ENCODE assay signal across 8 cellular contexts in the genomic region with DNA sequence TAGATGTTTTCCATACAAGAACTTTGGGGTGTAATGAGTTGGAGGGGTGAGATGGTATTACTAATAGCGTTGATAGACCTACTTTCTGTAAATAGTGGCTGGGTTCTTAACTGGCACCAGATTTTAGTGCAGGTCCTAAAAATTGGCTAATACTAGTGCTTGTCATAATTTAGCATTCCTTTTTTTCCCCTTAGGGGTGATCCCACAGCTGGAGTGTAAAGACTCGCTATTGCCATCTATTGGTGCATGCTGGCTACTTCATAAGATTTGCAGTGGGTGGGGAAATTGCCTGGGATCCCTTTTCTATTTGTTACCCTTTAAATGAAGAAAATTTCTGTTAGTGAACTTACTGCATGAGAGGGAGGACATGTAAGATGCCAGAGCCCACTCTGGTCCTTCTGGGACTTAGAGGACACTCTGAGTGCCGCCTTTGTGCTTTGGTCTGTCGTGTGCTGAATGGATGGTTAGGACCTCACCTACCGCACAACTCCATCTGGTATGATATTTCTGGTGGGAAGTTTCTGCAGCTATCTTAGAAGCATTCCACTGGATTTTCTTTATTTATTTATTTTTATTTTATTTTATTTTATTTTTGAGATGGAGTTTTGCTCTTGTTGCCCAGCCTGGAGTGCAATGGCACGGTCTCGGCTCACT.
A peak's percentile ranks its signal among the peaks of the same experiment; 100 is the strongest.
DNase-seq lines count a peak whose midpoint lies in the region; ATAC-seq, FAIRE-seq and TF ChIP-seq lines count a peak whose summit lies in the region.

No MANE protein-coding gene starts in this region.

- no peak overlapping the region for H3K27ac ChIP-seq in GM12878 (ENCODE audit: control insufficient read depth, insufficient read depth)

- no peaks in the 10 kb centered on the region for H3K27me3 ChIP-seq in GM12878 (replicated peaks in 1 of 2; ENCODE audit: control insufficient read depth in 2 of 2, insufficient read depth in 2 of 2, low read length in 1 of 2)

- no peaks in the 10 kb centered on the region for H4K20me1 ChIP-seq in GM12878 (ENCODE audit: control insufficient read depth, insufficient read depth)

- SMC1A ChIA-PET in GM12878 (lab: Charles Lee; ENCODE audit: uncharacterized antibody, unreplicated experiment): interaction anchor here (0.8 to 15.4 kb wide), 20 partner anchors 9 to 724 kb away, joined by 3 to 143 read pairs (median 7); no protein-coding TSS in a partner anchor

- H3K4me1 ChIP-seq in GM12878 (ENCODE audit: control insufficient read depth, insufficient read depth, low read length): peaks cover 29% of the 10 kb centered on the region

- intact Hi-C loops in GM12878 (cut with micrococcal nuclease; ENCODE audit: unreplicated experiment): loop anchor here (5.0 kb wide), 3 partner anchors 49 to 194 kb away; a partner anchor contains a TSS

- H3K36me3 ChIP-seq in GM12878 (ENCODE audit: control insufficient read depth in 2 of 2, insufficient read depth in 2 of 2, low read length in 1 of 2): peaks cover 0 to 3% of the 10 kb centered on the region in 2 experiments; a peak in 1 of 4 replicates

- no peak for TF ChIP-seq POLR2A in GM12878 (IDR thresholded peaks at IDR 0.05; ENCODE audit: low read depth, low read length)

- peak; percentile 79 to 83 (median 79) for TF ChIP-seq CTCF in GM12878 (IDR thresholded peaks at IDR 0.05 in 2 of 3, conservative IDR thresholded peaks at IDR 0.05 in 1 of 3; ENCODE audit: control insufficient read depth in 2 of 3, extremely low read depth in 1 of 3, insufficient read depth in 1 of 3, low read depth in 3 of 3, low read length in 3 of 3)

- DNase-seq in EL (peak; percentile 81), HuH-7.5 (ENCODE audit: low spot score) (peak; percentile 33), RCC 7860 (ENCODE audit: low spot score) (peak; percentile 29), GM12878 (ENCODE audit: low read depth, low spot score) (no peak), iPS-NIHi7 (ENCODE audit: extremely low spot score) (peak; percentile 52)
- DNase-seq in stimulated activated CD4-positive, alpha-beta T cell treated with anti-CD3 and anti-CD28 coated beads, Interleukin-2, amount 100 ng/mL, for 24 hours: peak; percentile 17 to 50
- DNase-seq in activated CD4-positive, CD25-positive, alpha-beta regulatory T cell (lab: John Stamatoyannopoulos, UW): no peak

- no TSS peak for BruUV-seq in GM12878 (replicated peaks; lab: Mats Ljungman, UMichigan)

- POLR2A ChIA-PET in GM12878 (lab: Charles Lee): interaction anchor here (0.5 to 1.5 kb wide), 6 partner anchors 15 to 221 kb away, joined by 3 to 4 read pairs (median 3); a partner anchor contains a TSS

- H3K4me2 ChIP-seq in GM12878 (ENCODE audit: control insufficient read depth, insufficient read depth): no peak overlapping the region

- in situ Hi-C loops in GM12878 (cut with MboI): no loop called here

- 79% methylated on average over 7 of the region's 7 CpGs for WGBS in GM12878 (ENCODE audit: insufficient coverage, insufficient replicate concordance, low lambda C conversion rate, missing lambda C conversion rate)

- ATAC-seq in GM12878 (peak; percentile 74), HG03159 (IDR thresholded peaks at IDR 0.05; ENCODE audit: unreplicated experiment) (no peak)

- TF ChIP-seq EP300 in GM12878 (IDR thresholded peaks at IDR 0.05; ENCODE audit: borderline replicate concordance in 1 of 2, control insufficient read depth in 1 of 2, low read depth in 2 of 2, low read length in 2 of 2): no peak

- RAD21 ChIA-PET in GM12878 (lab: Charles Lee; ENCODE audit: unreplicated experiment): interaction anchor here (0.6 to 5.8 kb wide), 18 partner anchors 8 to 194 kb away, joined by 3 to 41 read pairs (median 5); no protein-coding TSS in a partner anchor

- H2AFZ ChIP-seq in GM12878 (ENCODE audit: control insufficient read depth, low read depth, low read length): no peak overlapping the region

- peak; percentile 87 for TF ChIP-seq RAD21 in GM12878 (IDR thresholded peaks at IDR 0.05; ENCODE audit: insufficient read depth, low read depth, low read length)

- H3K4me3 ChIP-seq in GM12878: no peak overlapping the region

- FAIRE-seq in RCC 7860 (lab: Jason Lieb, UNC): no peak
- FAIRE-seq in GM12878 (lab: Jason Lieb, UNC): peak; percentile 85

- no peak overlapping the region for H3K9ac ChIP-seq in GM12878 (ENCODE audit: control insufficient read depth, insufficient read depth, low read length)

- CTCF ChIA-PET in GM12878 (lab: Yijun Ruan, JAX): interaction anchor here (0.7 to 4.8 kb wide), 29 partner anchors 8 to 200 kb away, joined by 3 to 39 read pairs (median 4); no protein-coding TSS in a partner anchor

- H3K79me2 ChIP-seq in GM12878 (ENCODE audit: control insufficient read depth, insufficient read depth, low read length): peaks cover 78% of the 10 kb centered on the region

- no peaks in the 10 kb centered on the region for H3K9me3 ChIP-seq in GM12878 (replicated peaks; ENCODE audit: control insufficient read depth, insufficient read depth, low read length)

TF ChIP-seq in GM12878, 131 proteins besides CTCF, POLR2A, EP300 and RAD21 (continues in another document):
- TF ChIP-seq EGR1 (IDR thresholded peaks at IDR 0.05; ENCODE audit: borderline replicate concordance in 1 of 2, low read depth in 2 of 2, low read length in 2 of 2) (no peak), SMC3 (IDR thresholded peaks at IDR 0.05; ENCODE audit: borderline replicate concordance, low read length) (peak; percentile 73; the same call in 1 of the 2 replicates), EZH2 (IDR thresholded peaks at IDR 0.05; ENCODE audit: borderline replicate concordance, control insufficient read depth, low read depth, low read length) (no peak), BHLHE40 (IDR thresholded peaks at IDR 0.05; ENCODE audit: borderline replicate concordance in 1 of 2, low read depth in 2 of 2, low read length in 1 of 2) (no peak), SREBF1 (IDR thresholded peaks at IDR 0.05; ENCODE audit: low read length) (no peak), IKZF1 (conservative IDR thresholded peaks at IDR 0.05) (peak; percentile 52; the same call in 1 of the 2 replicates), TCF7 (IDR thresholded peaks at IDR 0.05; ENCODE audit: borderline replicate concordance) (no peak), ASH2L (IDR thresholded peaks at IDR 0.05; ENCODE audit: borderline replicate concordance, low read depth) (no peak), POU2F2 (IDR thresholded peaks at IDR 0.05; ENCODE audit: borderline replicate concordance, low read depth, low read length) (no peak), RUNX3 (IDR thresholded peaks at IDR 0.05; ENCODE audit: low read length) (peak; percentile 29; the same call in 1 of the 2 replicates), ZNF217 (IDR thresholded peaks at IDR 0.05) (no peak), BRCA1 (IDR thresholded peaks at IDR 0.05; ENCODE audit: low read depth, low read length) (no peak), MXI1 (IDR thresholded peaks at IDR 0.05; ENCODE audit: low read depth, low read length) (no peak), TARDBP (IDR thresholded peaks at IDR 0.05; ENCODE audit: borderline replicate concordance) (no peak), NRF1 (conservative IDR thresholded peaks at IDR 0.05; ENCODE audit: low read depth, low read length) (no peak), PAX5 (IDR thresholded peaks at IDR 0.05; ENCODE audit: borderline replicate concordance, low read depth, low read length) (no peak), KLF5 (IDR thresholded peaks at IDR 0.05; ENCODE audit: partially characterized antibody) (no peak), KDM1A (IDR thresholded peaks at IDR 0.05; ENCODE audit: borderline replicate concordance) (no peak), BMI1 (IDR thresholded peaks at IDR 0.05; ENCODE audit: borderline replicate concordance) (no peak), TCF12 (IDR thresholded peaks at IDR 0.05; ENCODE audit: low read depth, low read length) (no peak), KAT2A (conservative IDR thresholded peaks at IDR 0.05; ENCODE audit: control insufficient read depth, low read depth, low read length) (no peak), BCL11A (IDR thresholded peaks at IDR 0.05; ENCODE audit: low read depth, low read length) (no peak)
- TF ChIP-seq, protein P1, sequence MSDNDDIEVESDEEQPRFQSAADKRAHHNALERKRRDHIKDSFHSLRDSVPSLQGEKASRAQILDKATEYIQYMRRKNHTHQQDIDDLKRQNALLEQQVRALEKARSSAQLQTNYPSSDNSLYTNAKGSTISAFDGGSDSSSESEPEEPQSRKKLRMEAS (IDR thresholded peaks at IDR 0.05; ENCODE audit: low read depth, low read length): no peak
- TF ChIP-seq, protein P2, sequence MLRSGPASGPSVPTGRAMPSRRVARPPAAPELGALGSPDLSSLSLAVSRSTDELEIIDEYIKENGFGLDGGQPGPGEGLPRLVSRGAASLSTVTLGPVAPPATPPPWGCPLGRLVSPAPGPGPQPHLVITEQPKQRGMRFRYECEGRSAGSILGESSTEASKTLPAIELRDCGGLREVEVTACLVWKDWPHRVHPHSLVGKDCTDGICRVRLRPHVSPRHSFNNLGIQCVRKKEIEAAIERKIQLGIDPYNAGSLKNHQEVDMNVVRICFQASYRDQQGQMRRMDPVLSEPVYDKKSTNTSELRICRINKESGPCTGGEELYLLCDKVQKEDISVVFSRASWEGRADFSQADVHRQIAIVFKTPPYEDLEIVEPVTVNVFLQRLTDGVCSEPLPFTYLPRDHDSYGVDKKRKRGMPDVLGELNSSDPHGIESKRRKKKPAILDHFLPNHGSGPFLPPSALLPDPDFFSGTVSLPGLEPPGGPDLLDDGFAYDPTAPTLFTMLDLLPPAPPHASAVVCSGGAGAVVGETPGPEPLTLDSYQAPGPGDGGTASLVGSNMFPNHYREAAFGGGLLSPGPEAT (IDR thresholded peaks at IDR 0.05; ENCODE audit: low read depth): peak; percentile 61
- TF ChIP-seq, protein P3, sequence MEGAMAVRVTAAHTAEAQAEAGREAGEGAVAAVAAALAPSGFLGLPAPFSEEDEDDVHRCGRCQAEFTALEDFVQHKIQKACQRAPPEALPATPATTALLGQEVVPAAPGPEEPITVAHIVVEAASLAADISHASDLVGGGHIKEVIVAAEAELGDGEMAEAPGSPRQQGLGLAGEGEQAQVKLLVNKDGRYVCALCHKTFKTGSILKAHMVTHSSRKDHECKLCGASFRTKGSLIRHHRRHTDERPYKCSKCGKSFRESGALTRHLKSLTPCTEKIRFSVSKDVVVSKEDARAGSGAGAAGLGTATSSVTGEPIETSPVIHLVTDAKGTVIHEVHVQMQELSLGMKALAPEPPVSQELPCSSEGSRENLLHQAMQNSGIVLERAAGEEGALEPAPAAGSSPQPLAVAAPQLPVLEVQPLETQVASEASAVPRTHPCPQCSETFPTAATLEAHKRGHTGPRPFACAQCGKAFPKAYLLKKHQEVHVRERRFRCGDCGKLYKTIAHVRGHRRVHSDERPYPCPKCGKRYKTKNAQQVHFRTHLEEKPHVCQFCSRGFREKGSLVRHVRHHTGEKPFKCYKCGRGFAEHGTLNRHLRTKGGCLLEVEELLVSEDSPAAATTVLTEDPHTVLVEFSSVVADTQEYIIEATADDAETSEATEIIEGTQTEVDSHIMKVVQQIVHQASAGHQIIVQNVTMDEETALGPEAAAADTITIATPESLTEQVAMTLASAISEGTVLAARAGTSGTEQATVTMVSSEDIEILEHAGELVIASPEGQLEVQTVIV (IDR thresholded peaks at IDR 0.05; ENCODE audit: borderline replicate concordance, partially characterized antibody): no peak

Comparison
In these comparisons a context has a peak if more than half of its experiments do, and no peak if none do; other contexts are left out.
1. DNase-seq: peak in EL (single experiment), HuH-7.5 (single experiment), RCC 7860 (single experiment), iPS-NIHi7 (single experiment) and stimulated activated CD4-positive, alpha-beta T cell treated with anti-CD3 and anti-CD28 coated beads, Interleukin-2, amount 100 ng/mL, for 24 hours (2 of 2); none in GM12878 (single experiment) and activated CD4-positive, CD25-positive, alpha-beta regulatory T cell (0 of 4).